Comparison of ENCODE assay signal across 1 cellular context in the genomic region with DNA sequence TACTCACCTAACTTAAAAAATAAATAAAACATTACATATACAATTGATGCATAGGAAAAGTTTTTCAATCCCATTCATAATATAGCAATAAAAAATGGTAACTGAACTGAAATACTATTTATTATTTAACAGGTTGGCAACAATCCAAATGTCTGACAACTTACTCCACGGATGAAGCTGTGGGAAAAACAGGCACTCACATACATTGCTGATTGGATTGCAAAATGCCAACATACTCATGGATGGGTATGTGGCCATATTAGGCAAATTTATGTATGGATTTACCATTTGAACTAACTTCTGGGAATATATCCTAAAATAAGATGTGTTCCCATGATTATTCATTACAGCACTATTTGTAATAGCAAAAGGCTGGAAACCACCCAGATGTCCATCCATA.
TF ChIP-seq lines count a peak whose summit lies in the region.

No MANE protein-coding gene starts in this region.

TF ChIP-seq in K562, 482 proteins besides CTCF, POLR2A, EP300 and RAD21:
- TF ChIP-seq ZKSCAN1 (IDR thresholded peaks at IDR 0.05; ENCODE audit: low read depth, low read length) (no peak), NFIC (IDR thresholded peaks at IDR 0.05) (peak; percentile 79), SRF (CRISPR knock-in tag; IDR thresholded peaks at IDR 0.05) (peak in 1 of 2 experiments; percentile 29; a peak in 1 of 4 replicates), ELF2 (CRISPR knock-in tag; IDR thresholded peaks at IDR 0.05) (no peak)
